In the genomic region with DNA sequence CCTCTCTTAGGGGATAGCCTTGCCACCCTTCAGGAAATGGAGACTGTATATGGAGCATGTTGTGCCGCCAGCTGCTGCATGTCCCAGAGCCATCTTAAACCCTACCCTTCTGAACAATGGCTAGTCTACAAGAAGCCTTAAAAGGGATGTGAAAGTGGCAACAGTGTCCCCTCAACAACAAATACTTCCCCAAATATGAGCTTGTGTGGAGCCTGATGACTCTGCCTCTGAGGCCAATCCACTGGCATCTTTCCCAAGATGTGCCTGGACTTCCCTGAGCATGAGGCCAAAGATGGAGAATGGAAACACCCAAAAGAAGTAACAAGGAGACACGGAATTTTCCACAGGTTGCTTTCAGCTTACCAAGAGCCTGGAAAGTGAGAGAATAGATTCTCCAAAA, we compare ENCODE assay signal across 2 cellular contexts.
TF ChIP-seq lines count a peak whose summit lies in the region.

No MANE protein-coding gene starts in this region.

TF ChIP-seq in liver, 16 proteins besides CTCF, POLR2A, EP300 and RAD21:
- no peak for TF ChIP-seq FOXA1 (IDR thresholded peaks at IDR 0.05)
- TF ChIP-seq RXRA (IDR thresholded peaks at IDR 0.05), result no peak
- TF ChIP-seq YY1 (IDR thresholded peaks at IDR 0.05), result peak; percentile 50
- TF ChIP-seq HNF4A (conservative IDR thresholded peaks at IDR 0.05), result no peak

TF ChIP-seq in HepG2, 621 proteins besides CTCF, POLR2A, EP300 and RAD21:
- no peak for TF ChIP-seq ZNF780A (CRISPR knock-in tag; IDR thresholded peaks at IDR 0.05)
- TF ChIP-seq NFKB2 (CRISPR knock-in tag; IDR thresholded peaks at IDR 0.05; ENCODE audit: borderline replicate concordance), result no peak
- TF ChIP-seq, protein P1, sequence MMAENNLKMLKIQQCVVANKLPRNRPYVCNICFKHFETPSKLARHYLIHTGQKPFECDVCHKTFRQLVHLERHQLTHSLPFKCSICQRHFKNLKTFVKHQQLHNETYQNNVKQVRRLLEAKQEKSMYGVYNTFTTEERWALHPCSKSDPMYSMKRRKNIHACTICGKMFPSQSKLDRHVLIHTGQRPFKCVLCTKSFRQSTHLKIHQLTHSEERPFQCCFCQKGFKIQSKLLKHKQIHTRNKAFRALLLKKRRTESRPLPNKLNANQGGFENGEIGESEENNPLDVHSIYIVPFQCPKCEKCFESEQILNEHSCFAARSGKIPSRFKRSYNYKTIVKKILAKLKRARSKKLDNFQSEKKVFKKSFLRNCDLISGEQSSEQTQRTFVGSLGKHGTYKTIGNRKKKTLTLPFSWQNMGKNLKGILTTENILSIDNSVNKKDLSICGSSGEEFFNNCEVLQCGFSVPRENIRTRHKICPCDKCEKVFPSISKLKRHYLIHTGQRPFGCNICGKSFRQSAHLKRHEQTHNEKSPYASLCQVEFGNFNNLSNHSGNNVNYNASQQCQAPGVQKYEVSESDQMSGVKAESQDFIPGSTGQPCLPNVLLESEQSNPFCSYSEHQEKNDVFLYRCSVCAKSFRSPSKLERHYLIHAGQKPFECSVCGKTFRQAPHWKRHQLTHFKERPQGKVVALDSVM (CRISPR knock-in tag; IDR thresholded peaks at IDR 0.05), result no peak
- TF ChIP-seq, protein P2, sequence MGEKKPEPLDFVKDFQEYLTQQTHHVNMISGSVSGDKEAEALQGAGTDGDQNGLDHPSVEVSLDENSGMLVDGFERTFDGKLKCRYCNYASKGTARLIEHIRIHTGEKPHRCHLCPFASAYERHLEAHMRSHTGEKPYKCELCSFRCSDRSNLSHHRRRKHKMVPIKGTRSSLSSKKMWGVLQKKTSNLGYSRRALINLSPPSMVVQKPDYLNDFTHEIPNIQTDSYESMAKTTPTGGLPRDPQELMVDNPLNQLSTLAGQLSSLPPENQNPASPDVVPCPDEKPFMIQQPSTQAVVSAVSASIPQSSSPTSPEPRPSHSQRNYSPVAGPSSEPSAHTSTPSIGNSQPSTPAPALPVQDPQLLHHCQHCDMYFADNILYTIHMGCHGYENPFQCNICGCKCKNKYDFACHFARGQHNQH (CRISPR knock-in tag; IDR thresholded peaks at IDR 0.05), result no peak
- no peak for TF ChIP-seq TSC22D2 (CRISPR knock-in tag; IDR thresholded peaks at IDR 0.05; ENCODE audit: borderline replicate concordance)
- no peak for TF ChIP-seq ELF4 (CRISPR knock-in tag; IDR thresholded peaks at IDR 0.05; ENCODE audit: borderline replicate concordance)
- no peak for TF ChIP-seq ZNF124 (CRISPR knock-in tag; IDR thresholded peaks at IDR 0.05)
- TF ChIP-seq ZNF775 (CRISPR knock-in tag; IDR thresholded peaks at IDR 0.05; ENCODE audit: borderline replicate concordance), result no peak
- TF ChIP-seq SYNCRIP (IDR thresholded peaks at IDR 0.05; ENCODE audit: insufficient read depth, low read depth, low read length), result no peak
- TF ChIP-seq SMAD3 (CRISPR knock-in tag; IDR thresholded peaks at IDR 0.05), result no peak
- TF ChIP-seq HDAC6 (IDR thresholded peaks at IDR 0.05; ENCODE audit: low read depth, low read length), result no peak
- TF ChIP-seq TAF1 (CRISPR knock-in tag; IDR thresholded peaks at IDR 0.05), result no peak
- TF ChIP-seq, protein P3, sequence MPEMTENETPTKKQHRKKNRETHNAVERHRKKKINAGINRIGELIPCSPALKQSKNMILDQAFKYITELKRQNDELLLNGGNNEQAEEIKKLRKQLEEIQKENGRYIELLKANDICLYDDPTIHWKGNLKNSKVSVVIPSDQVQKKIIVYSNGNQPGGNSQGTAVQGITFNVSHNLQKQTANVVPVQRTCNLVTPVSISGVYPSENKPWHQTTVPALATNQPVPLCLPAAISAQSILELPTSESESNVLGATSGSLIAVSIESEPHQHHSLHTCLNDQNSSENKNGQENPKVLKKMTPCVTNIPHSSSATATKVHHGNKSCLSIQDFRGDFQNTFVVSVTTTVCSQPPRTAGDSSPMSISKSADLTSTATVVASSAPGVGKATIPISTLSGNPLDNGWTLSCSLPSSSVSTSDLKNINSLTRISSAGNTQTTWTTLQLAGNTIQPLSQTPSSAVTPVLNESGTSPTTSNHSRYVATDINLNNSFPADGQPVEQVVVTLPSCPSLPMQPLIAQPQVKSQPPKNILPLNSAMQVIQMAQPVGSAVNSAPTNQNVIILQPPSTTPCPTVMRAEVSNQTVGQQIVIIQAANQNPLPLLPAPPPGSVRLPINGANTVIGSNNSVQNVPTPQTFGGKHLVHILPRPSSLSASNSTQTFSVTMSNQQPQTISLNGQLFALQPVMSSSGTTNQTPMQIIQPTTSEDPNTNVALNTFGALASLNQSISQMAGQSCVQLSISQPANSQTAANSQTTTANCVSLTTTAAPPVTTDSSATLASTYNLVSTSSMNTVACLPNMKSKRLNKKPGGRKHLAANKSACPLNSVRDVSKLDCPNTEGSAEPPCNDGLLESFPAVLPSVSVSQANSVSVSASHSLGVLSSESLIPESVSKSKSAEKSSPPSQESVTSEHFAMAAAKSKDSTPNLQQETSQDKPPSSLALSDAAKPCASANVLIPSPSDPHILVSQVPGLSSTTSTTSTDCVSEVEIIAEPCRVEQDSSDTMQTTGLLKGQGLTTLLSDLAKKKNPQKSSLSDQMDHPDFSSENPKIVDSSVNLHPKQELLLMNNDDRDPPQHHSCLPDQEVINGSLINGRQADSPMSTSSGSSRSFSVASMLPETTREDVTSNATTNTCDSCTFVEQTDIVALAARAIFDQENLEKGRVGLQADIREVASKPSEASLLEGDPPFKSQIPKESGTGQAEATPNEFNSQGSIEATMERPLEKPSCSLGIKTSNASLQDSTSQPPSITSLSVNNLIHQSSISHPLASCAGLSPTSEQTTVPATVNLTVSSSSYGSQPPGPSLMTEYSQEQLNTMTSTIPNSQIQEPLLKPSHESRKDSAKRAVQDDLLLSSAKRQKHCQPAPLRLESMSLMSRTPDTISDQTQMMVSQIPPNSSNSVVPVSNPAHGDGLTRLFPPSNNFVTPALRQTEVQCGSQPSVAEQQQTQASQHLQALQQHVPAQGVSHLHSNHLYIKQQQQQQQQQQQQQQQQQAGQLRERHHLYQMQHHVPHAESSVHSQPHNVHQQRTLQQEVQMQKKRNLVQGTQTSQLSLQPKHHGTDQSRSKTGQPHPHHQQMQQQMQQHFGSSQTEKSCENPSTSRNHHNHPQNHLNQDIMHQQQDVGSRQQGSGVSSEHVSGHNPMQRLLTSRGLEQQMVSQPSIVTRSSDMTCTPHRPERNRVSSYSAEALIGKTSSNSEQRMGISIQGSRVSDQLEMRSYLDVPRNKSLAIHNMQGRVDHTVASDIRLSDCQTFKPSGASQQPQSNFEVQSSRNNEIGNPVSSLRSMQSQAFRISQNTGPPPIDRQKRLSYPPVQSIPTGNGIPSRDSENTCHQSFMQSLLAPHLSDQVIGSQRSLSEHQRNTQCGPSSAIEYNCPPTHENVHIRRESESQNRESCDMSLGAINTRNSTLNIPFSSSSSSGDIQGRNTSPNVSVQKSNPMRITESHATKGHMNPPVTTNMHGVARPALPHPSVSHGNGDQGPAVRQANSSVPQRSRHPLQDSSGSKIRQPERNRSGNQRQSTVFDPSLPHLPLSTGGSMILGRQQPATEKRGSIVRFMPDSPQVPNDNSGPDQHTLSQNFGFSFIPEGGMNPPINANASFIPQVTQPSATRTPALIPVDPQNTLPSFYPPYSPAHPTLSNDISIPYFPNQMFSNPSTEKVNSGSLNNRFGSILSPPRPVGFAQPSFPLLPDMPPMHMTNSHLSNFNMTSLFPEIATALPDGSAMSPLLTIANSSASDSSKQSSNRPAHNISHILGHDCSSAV (CRISPR knock-in tag; IDR thresholded peaks at IDR 0.05; ENCODE audit: borderline replicate concordance), result no peak
- no peak for TF ChIP-seq HOMEZ (CRISPR knock-in tag; IDR thresholded peaks at IDR 0.05; ENCODE audit: low read depth)
- TF ChIP-seq ZMYM3 (CRISPR knock-in tag; IDR thresholded peaks at IDR 0.05), result no peak
- TF ChIP-seq NFE2L2 (IDR thresholded peaks at IDR 0.05; ENCODE audit: low read length), result no peak
- no peak for TF ChIP-seq ZNF574 (CRISPR knock-in tag; IDR thresholded peaks at IDR 0.05)
- no peak for TF ChIP-seq TRIM22 (IDR thresholded peaks at IDR 0.05)
- no peak for TF ChIP-seq IRF2 (CRISPR knock-in tag; IDR thresholded peaks at IDR 0.05)
- TF ChIP-seq, protein P4, sequence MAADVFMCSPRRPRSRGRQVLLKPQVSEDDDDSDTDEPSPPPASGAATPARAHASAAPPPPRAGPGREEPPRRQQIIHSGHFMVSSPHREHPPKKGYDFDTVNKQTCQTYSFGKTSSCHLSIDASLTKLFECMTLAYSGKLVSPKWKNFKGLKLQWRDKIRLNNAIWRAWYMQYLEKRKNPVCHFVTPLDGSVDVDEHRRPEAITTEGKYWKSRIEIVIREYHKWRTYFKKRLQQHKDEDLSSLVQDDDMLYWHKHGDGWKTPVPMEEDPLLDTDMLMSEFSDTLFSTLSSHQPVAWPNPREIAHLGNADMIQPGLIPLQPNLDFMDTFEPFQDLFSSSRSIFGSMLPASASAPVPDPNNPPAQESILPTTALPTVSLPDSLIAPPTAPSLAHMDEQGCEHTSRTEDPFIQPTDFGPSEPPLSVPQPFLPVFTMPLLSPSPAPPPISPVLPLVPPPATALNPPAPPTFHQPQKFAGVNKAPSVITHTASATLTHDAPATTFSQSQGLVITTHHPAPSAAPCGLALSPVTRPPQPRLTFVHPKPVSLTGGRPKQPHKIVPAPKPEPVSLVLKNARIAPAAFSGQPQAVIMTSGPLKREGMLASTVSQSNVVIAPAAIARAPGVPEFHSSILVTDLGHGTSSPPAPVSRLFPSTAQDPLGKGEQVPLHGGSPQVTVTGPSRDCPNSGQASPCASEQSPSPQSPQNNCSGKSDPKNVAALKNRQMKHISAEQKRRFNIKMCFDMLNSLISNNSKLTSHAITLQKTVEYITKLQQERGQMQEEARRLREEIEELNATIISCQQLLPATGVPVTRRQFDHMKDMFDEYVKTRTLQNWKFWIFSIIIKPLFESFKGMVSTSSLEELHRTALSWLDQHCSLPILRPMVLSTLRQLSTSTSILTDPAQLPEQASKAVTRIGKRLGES (CRISPR knock-in tag; IDR thresholded peaks at IDR 0.05; ENCODE audit: borderline replicate concordance), result no peak
